Comparison of ENCODE assay signal across 1 cellular context in genomic region chr11:20311444-20311843, GRCh38.
TF ChIP-seq lines count a peak whose summit lies in the region.

No MANE protein-coding gene starts in this region.

TF ChIP-seq in GM23338, 12 proteins besides CTCF, POLR2A, EP300 and RAD21 (continued from another document):
- TF ChIP-seq REST (IDR thresholded peaks at IDR 0.05; ENCODE audit: unreplicated experiment): no peak
- TF ChIP-seq STAT1 (IDR thresholded peaks at IDR 0.05; ENCODE audit: unreplicated experiment): no peak
- TF ChIP-seq ZNF331 (CRISPR knock-in tag; IDR thresholded peaks at IDR 0.05; ENCODE audit: low read depth): no peak
- TF ChIP-seq ZNF114 (CRISPR knock-in tag; IDR thresholded peaks at IDR 0.05): no peak
- TF ChIP-seq NANOG (IDR thresholded peaks at IDR 0.05; ENCODE audit: borderline replicate concordance): no peak
- no peak for TF ChIP-seq EZH2phosphoT487 (IDR thresholded peaks at IDR 0.05; ENCODE audit: unreplicated experiment)
- TF ChIP-seq CREB1 (CRISPR knock-in tag; IDR thresholded peaks at IDR 0.05; ENCODE audit: low read depth): no peak
- no peak for TF ChIP-seq EZH2 (IDR thresholded peaks at IDR 0.05; ENCODE audit: low read depth, unreplicated experiment)
- TF ChIP-seq, protein P1, sequence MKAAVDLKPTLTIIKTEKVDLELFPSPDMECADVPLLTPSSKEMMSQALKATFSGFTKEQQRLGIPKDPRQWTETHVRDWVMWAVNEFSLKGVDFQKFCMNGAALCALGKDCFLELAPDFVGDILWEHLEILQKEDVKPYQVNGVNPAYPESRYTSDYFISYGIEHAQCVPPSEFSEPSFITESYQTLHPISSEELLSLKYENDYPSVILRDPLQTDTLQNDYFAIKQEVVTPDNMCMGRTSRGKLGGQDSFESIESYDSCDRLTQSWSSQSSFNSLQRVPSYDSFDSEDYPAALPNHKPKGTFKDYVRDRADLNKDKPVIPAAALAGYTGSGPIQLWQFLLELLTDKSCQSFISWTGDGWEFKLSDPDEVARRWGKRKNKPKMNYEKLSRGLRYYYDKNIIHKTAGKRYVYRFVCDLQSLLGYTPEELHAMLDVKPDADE (IDR thresholded peaks at IDR 0.05): no peak
- TF ChIP-seq JUNB (IDR thresholded peaks at IDR 0.05; ENCODE audit: unreplicated experiment): no peak
- TF ChIP-seq, protein P2, sequence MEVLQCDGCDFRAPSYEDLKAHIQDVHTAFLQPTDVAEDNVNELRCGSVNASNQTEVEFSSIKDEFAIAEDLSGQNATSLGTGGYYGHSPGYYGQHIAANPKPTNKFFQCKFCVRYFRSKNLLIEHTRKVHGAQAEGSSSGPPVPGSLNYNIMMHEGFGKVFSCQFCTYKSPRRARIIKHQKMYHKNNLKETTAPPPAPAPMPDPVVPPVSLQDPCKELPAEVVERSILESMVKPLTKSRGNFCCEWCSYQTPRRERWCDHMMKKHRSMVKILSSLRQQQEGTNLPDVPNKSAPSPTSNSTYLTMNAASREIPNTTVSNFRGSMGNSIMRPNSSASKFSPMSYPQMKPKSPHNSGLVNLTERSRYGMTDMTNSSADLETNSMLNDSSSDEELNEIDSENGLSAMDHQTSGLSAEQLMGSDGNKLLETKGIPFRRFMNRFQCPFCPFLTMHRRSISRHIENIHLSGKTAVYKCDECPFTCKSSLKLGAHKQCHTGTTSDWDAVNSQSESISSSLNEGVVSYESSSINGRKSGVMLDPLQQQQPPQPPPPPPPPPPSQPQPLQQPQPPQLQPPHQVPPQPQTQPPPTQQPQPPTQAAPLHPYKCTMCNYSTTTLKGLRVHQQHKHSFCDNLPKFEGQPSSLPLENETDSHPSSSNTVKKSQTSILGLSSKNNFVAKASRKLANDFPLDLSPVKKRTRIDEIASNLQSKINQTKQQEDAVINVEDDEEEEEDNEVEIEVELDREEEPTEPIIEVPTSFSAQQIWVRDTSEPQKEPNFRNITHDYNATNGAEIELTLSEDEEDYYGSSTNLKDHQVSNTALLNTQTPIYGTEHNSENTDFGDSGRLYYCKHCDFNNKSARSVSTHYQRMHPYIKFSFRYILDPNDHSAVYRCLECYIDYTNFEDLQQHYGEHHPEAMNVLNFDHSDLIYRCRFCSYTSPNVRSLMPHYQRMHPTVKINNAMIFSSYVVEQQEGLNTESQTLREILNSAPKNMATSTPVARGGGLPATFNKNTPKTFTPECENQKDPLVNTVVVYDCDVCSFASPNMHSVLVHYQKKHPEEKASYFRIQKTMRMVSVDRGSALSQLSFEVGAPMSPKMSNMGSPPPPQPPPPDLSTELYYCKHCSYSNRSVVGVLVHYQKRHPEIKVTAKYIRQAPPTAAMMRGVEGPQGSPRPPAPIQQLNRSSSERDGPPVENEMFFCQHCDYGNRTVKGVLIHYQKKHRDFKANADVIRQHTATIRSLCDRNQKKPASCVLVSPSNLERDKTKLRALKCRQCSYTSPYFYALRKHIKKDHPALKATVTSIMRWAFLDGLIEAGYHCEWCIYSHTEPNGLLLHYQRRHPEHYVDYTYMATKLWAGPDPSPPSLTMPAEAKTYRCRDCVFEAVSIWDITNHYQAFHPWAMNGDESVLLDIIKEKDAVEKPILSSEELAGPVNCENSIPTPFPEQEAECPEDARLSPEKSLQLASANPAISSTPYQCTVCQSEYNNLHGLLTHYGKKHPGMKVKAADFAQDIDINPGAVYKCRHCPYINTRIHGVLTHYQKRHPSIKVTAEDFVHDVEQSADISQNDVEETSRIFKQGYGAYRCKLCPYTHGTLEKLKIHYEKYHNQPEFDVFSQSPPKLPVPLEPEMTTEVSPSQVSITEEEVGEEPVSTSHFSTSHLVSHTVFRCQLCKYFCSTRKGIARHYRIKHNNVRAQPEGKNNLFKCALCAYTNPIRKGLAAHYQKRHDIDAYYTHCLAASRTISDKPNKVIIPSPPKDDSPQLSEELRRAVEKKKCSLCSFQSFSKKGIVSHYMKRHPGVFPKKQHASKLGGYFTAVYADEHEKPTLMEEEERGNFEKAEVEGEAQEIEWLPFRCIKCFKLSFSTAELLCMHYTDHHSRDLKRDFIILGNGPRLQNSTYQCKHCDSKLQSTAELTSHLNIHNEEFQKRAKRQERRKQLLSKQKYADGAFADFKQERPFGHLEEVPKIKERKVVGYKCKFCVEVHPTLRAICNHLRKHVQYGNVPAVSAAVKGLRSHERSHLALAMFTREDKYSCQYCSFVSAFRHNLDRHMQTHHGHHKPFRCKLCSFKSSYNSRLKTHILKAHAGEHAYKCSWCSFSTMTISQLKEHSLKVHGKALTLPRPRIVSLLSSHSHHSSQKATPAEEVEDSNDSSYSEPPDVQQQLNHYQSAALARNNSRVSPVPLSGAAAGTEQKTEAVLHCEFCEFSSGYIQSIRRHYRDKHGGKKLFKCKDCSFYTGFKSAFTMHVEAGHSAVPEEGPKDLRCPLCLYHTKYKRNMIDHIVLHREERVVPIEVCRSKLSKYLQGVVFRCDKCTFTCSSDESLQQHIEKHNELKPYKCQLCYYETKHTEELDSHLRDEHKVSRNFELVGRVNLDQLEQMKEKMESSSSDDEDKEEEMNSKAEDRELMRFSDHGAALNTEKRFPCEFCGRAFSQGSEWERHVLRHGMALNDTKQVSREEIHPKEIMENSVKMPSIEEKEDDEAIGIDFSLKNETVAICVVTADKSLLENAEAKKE (CRISPR knock-in tag; IDR thresholded peaks at IDR 0.05): no peak
TF ChIP-seq in GM23338: peak in this region for 0.
